Comparison of ENCODE assay signal across 23 cellular contexts in the genomic region with DNA sequence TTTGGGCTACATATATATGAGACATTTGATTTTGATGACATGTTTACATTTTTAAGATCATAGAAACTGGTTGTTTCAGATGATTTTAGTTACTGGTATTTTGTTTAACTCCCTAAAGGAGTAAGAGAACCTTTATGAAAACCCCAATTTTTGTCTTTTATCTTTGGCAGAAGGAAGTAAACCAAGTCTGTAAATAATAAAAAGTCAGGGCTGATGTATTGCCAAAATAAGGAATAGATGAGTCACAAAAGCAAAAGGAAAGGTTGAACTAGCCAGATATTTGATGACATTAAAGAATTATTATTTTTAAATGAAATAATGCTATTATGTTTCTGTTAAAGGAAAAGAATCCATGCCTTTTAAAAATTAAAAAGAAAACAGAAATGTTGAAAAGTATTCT.
"Had no signal": no experiment of that assay in that cellular context is flagged by ENCODE, and none has a peak within 500 bp of the region (broad histone marks: within the 10 kb centered on the region; RNA-seq: fewer than 3 reads in every experiment).

No MANE protein-coding gene starts in this region.

- H3K36me3 ChIP-seq: colonic mucosa, left ventricle myocardium inferior, lower lobe of right lung, right lobe of liver, spleen, tibial nerve had no signal

- H3K27ac Mint-ChIP-seq: nephron progenitor cell; stimulated activated naive B cell treated with anti-CD40 and anti-IgM and Interleukin-4, amounts not matched to agents 10 μg/mL and 1 μg/mL and 100 μg/mL, for 72 hours; stimulated activated naive CD8-positive, alpha-beta T cell treated with anti-CD3 and anti-CD28 coated beads, Interleukin-15, amount 100 ng/mL, for 72 hours had no signal

- DNase-seq: cerebellar nuclear complex; colonic mucosa; dermis blood vessel endothelial cell; foreskin keratinocyte; kidney; left cardiac atrium; left ventricle myocardium inferior; lower lobe of right lung; midbrain; nephron progenitor cell; psoas muscle; retina; right lobe of liver; spleen; stimulated activated CD4-positive, alpha-beta T cell treated with anti-CD3 and anti-CD28 coated beads, Interleukin-15, amount 100 ng/mL, for 24 hours; stimulated activated CD4-positive, alpha-beta T cell treated with anti-CD3 and anti-CD28 coated beads, Interleukin-1b, Interleukin-23, amount 100 ng/mL, for 48 hours; stimulated activated CD4-positive, alpha-beta T cell treated with anti-CD3 and anti-CD28 coated beads, Interleukin-4, amount 100 ng/mL, for 4 hours; stimulated activated naive B cell treated with anti-CD40 and anti-IgM and Interleukin-4, amounts not matched to agents 10 μg/mL and 1 μg/mL and 100 μg/mL, for 72 hours; stimulated activated naive CD8-positive, alpha-beta T cell treated with anti-CD3 and anti-CD28 coated beads, Interleukin-15, amount 100 ng/mL, for 72 hours; testis had no signal

- H2AFZ ChIP-seq: hepatocyte had no signal

- H3K4me1 ChIP-seq: colonic mucosa, foreskin keratinocyte, lower lobe of right lung, right lobe of liver, spleen, testis had no signal

- H3K4me2 ChIP-seq: hepatocyte had no signal

- H3K79me2 ChIP-seq: hepatocyte had no signal

- H3K4me3 Mint-ChIP-seq: memory B cell; nephron progenitor cell; stimulated activated naive B cell treated with anti-CD40 and anti-IgM and Interleukin-4, amounts not matched to agents 10 μg/mL and 1 μg/mL and 100 μg/mL, for 72 hours; stimulated activated naive CD8-positive, alpha-beta T cell treated with anti-CD3 and anti-CD28 coated beads, Interleukin-15, amount 100 ng/mL, for 72 hours had no signal

- H3K27ac ChIP-seq: colonic mucosa, foreskin keratinocyte, hepatocyte, left ventricle myocardium inferior, lower lobe of right lung, psoas muscle, right lobe of liver, spleen, testis, tibial nerve had no signal

- H3K27me3 ChIP-seq: colonic mucosa, foreskin keratinocyte, hepatocyte, right lobe of liver, spleen, testis, tibial nerve had no signal

- H3K4me3 ChIP-seq: colonic mucosa, hepatocyte, left ventricle myocardium inferior, lower lobe of right lung, psoas muscle, right lobe of liver, spleen, testis, tibial nerve had no signal

- FAIRE-seq: kidney had no signal

- H3K4me1 Mint-ChIP-seq: memory B cell; nephron progenitor cell; stimulated activated naive CD8-positive, alpha-beta T cell treated with anti-CD3 and anti-CD28 coated beads, Interleukin-15, amount 100 ng/mL, for 72 hours had no signal

- ATAC-seq: foreskin keratinocyte; left cardiac atrium; lower lobe of right lung; psoas muscle; right lobe of liver; stimulated activated naive B cell treated with anti-CD40 and anti-IgM and Interleukin-4, amounts not matched to agents 10 μg/mL and 1 μg/mL and 100 μg/mL, for 72 hours; stimulated activated naive CD8-positive, alpha-beta T cell treated with anti-CD3 and anti-CD28 coated beads, Interleukin-15, amount 100 ng/mL, for 72 hours had no signal

- H3K9me3 ChIP-seq: colonic mucosa, left ventricle myocardium inferior, lower lobe of right lung, psoas muscle, right lobe of liver, testis, tibial nerve had no signal

- H3K27me3 Mint-ChIP-seq: memory B cell; stimulated activated naive B cell treated with anti-CD40 and anti-IgM and Interleukin-4, amounts not matched to agents 10 μg/mL and 1 μg/mL and 100 μg/mL, for 72 hours; stimulated activated naive CD8-positive, alpha-beta T cell treated with anti-CD3 and anti-CD28 coated beads, Interleukin-15, amount 100 ng/mL, for 72 hours had no signal
